ENCODE assay signal across 1 cellular context in the genomic region with DNA sequence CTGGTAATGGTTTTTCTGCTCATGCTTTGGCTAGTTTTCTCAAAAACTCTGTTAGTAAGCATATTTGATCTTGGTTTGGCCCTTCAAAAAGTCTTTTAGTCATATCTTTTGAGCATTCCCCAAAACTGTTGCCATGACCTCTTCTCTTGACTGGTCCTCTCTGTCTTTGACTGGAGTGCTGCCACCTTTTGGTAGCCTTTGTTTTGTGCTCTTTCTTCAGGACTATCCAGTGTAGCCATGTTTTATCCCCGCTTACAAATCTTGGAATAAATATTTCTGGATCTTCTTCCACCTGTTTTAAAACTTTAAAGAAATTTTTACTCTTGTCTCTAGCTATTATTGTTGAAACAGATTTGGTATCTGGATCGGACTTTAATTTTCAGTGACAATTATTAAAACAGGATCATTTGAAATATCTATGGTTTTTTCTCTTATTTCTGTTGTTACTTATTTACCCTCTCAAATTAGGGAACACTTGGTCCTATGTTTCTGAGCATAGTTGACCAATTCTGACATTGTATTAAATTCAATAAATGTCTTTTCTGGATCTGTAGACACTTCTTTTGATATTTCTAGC.
TF ChIP-seq lines count a peak whose summit lies in the region.

No MANE protein-coding gene starts in this region.

TF ChIP-seq in HCT116, 20 proteins besides CTCF, POLR2A, EP300 and RAD21 (continued from another document):
- TF ChIP-seq, protein P1, sequence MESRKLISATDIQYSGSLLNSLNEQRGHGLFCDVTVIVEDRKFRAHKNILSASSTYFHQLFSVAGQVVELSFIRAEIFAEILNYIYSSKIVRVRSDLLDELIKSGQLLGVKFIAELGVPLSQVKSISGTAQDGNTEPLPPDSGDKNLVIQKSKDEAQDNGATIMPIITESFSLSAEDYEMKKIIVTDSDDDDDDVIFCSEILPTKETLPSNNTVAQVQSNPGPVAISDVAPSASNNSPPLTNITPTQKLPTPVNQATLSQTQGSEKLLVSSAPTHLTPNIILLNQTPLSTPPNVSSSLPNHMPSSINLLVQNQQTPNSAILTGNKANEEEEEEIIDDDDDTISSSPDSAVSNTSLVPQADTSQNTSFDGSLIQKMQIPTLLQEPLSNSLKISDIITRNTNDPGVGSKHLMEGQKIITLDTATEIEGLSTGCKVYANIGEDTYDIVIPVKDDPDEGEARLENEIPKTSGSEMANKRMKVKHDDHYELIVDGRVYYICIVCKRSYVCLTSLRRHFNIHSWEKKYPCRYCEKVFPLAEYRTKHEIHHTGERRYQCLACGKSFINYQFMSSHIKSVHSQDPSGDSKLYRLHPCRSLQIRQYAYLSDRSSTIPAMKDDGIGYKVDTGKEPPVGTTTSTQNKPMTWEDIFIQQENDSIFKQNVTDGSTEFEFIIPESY (IDR thresholded peaks at IDR 0.05; ENCODE audit: extremely low read depth, insufficient replicate concordance, low read length), result no peak
- no peak for TF ChIP-seq FOSL1 (IDR thresholded peaks at IDR 0.05; ENCODE audit: low read depth)
- TF ChIP-seq, protein P2, sequence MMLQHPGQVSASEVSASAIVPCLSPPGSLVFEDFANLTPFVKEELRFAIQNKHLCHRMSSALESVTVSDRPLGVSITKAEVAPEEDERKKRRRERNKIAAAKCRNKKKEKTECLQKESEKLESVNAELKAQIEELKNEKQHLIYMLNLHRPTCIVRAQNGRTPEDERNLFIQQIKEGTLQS (IDR thresholded peaks at IDR 0.05), result no peak
- TF ChIP-seq YY1 (IDR thresholded peaks at IDR 0.05; ENCODE audit: extremely low read depth, insufficient replicate concordance, low read depth, low read length), result no peak
- no peak for TF ChIP-seq JUND (IDR thresholded peaks at IDR 0.05)
- no peak for TF ChIP-seq ELF1 (IDR thresholded peaks at IDR 0.05; ENCODE audit: borderline replicate concordance, low read depth)
- no peak for TF ChIP-seq ZNF274 (IDR thresholded peaks at IDR 0.05; ENCODE audit: low read depth, low read length)
TF ChIP-seq in HCT116: peak in this region for 0.
